In the genomic region with DNA sequence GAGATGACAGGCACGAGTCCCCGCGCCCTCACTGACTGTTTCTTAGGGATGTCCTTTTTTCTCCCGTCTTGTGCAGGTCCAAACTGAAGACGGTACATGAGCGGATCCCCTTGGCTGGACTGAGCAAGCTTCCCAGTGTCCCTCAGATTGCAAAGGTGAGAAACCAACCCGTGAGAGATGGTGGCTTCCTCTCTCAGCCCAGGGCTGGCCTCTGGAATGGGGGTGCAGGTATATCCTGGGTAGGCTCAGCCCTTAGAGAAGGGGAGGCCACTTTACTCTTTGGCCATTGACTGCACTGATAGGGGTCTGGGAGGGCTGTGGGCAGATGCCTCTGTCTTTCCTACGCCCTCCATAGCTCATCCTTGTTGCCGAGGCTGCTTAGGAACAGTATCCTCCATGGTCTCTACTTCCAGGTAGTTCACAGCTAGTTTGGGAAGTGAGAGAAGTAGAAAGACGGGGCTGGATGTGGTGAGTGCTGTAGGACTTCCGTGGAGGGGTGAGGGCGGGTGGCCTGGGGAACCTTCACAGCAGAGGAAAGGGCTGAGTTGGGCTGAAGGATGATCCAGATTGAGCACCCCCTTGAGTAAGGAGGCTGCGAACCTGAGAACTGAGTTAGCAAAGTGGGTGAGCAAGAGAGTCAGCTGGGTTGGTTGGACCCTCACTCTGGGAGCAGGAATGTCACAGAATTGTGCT, we compare ENCODE assay signal across 22 cellular contexts.
"Had no signal": no experiment of that assay in that cellular context is flagged by ENCODE, and none has a peak within 500 bp of the region (broad histone marks: within the 10 kb centered on the region; RNA-seq: fewer than 3 reads in every experiment).

No MANE protein-coding gene starts in this region.

- H3K27ac Mint-ChIP-seq: activated CD4-positive, alpha-beta memory T cell treated with anti-CD3 and anti-CD28 coated beads, Interleukin-2, amount 10 ng/mL, durations not matched to agents 7 days and 5 days; activated CD8-positive, alpha-beta memory T cell treated with anti-CD3 and anti-CD28 coated beads, Interleukin-2, amount 10 ng/mL, durations not matched to agents 7 days and 5 days; neural progenitor cell; stimulated activated memory B cell treated with anti-CD40 and anti-IgM and Interleukin-4, amounts not matched to agents 10 μg/mL and 1 μg/mL and 100 μg/mL, for 72 hours had no signal

- H3K4me1 ChIP-seq: ascending aorta, left lung, neural progenitor cell, right lobe of liver had no signal

- H3K4me1 Mint-ChIP-seq: activated CD4-positive, alpha-beta memory T cell treated with anti-CD3 and anti-CD28 coated beads, Interleukin-2, amount 10 ng/mL, durations not matched to agents 7 days and 5 days; activated CD8-positive, alpha-beta memory T cell treated with anti-CD3 and anti-CD28 coated beads, Interleukin-2, amount 10 ng/mL, durations not matched to agents 7 days and 5 days; stimulated activated memory B cell treated with anti-CD40 and anti-IgM and Interleukin-4, amounts not matched to agents 10 μg/mL and 1 μg/mL and 100 μg/mL, for 72 hours had no signal

- DNase-seq: activated CD4-positive, alpha-beta memory T cell treated with anti-CD3 and anti-CD28 coated beads, Interleukin-2, amount 10 ng/mL, durations not matched to agents 7 days and 5 days; activated CD4-positive, alpha-beta T cell treated with anti-CD3 and anti-CD28 coated beads for 48 hours; activated CD4-positive, CD25-positive, alpha-beta regulatory T cell; activated CD8-positive, alpha-beta memory T cell treated with anti-CD3 and anti-CD28 coated beads, Interleukin-2, amount 10 ng/mL, durations not matched to agents 7 days and 5 days; activated effector memory CD4-positive, alpha-beta T cell treated with Interleukin-2 at 50 U/mL for 16 hours; activated naive CD4-positive, alpha-beta T cell treated with anti-CD3 and anti-CD28 coated beads, Interleukin-2, amount 50 U/mL, for 16 hours; activated T-cell treated with anti-CD3 and anti-CD28 coated beads, Interleukin-2, amount 50 U/mL, for 4 hours; gastrocnemius medialis; stimulated activated CD4-positive, alpha-beta T cell treated with anti-CD3 and anti-CD28 coated beads, Interleukin-4, amount 100 ng/mL, for 24 hours; T-helper 1 cell; T-helper 9 cell had no signal

- H3K9me3 Mint-ChIP-seq: activated CD4-positive, alpha-beta memory T cell treated with anti-CD3 and anti-CD28 coated beads, Interleukin-2, amount 10 ng/mL, durations not matched to agents 7 days and 5 days; activated T-cell treated with anti-CD3 and anti-CD28 coated beads, Interleukin-2, amount 50 U/mL, for 4 hours; central memory CD8-positive, alpha-beta T cell; neural progenitor cell; stimulated activated memory B cell treated with anti-CD40 and anti-IgM and Interleukin-4, amounts not matched to agents 10 μg/mL and 1 μg/mL and 100 μg/mL, for 72 hours had no signal

- H3K27me3 ChIP-seq: ascending aorta, gastrocnemius medialis, heart left ventricle, left lung, neural progenitor cell, ovary, right lobe of liver had no signal

- H3K36me3 Mint-ChIP-seq: activated CD8-positive, alpha-beta memory T cell treated with anti-CD3 and anti-CD28 coated beads, Interleukin-2, amount 10 ng/mL, durations not matched to agents 7 days and 5 days; neural progenitor cell had no signal

- H3K4me3 ChIP-seq: ascending aorta, coronary artery, gastrocnemius medialis, heart left ventricle, left lung, neural progenitor cell, ovary, right lobe of liver, smooth muscle cell, thoracic aorta had no signal

- H3K9me3 ChIP-seq: ascending aorta, gastrocnemius medialis, heart left ventricle, left lung, ovary, right lobe of liver, thoracic aorta had no signal

- H3K4me3 Mint-ChIP-seq: activated CD4-positive, alpha-beta memory T cell treated with anti-CD3 and anti-CD28 coated beads, Interleukin-2, amount 10 ng/mL, durations not matched to agents 7 days and 5 days; activated CD8-positive, alpha-beta memory T cell treated with anti-CD3 and anti-CD28 coated beads, Interleukin-2, amount 10 ng/mL, durations not matched to agents 7 days and 5 days; activated T-cell treated with anti-CD3 and anti-CD28 coated beads, Interleukin-2, amount 50 U/mL, for 4 hours; central memory CD8-positive, alpha-beta T cell; neural progenitor cell; stimulated activated memory B cell treated with anti-CD40 and anti-IgM and Interleukin-4, amounts not matched to agents 10 μg/mL and 1 μg/mL and 100 μg/mL, for 72 hours had no signal

- H3K27me3 Mint-ChIP-seq: activated CD4-positive, alpha-beta memory T cell treated with anti-CD3 and anti-CD28 coated beads, Interleukin-2, amount 10 ng/mL, durations not matched to agents 7 days and 5 days; activated CD8-positive, alpha-beta memory T cell treated with anti-CD3 and anti-CD28 coated beads, Interleukin-2, amount 10 ng/mL, durations not matched to agents 7 days and 5 days; central memory CD8-positive, alpha-beta T cell; stimulated activated memory B cell treated with anti-CD40 and anti-IgM and Interleukin-4, amounts not matched to agents 10 μg/mL and 1 μg/mL and 100 μg/mL, for 72 hours had no signal

- H3K36me3 ChIP-seq: ascending aorta, gastrocnemius medialis, neural progenitor cell, ovary, right lobe of liver, thoracic aorta had no signal

- H3K27ac ChIP-seq: ascending aorta, coronary artery, gastrocnemius medialis, heart left ventricle, left lung, neural progenitor cell, right lobe of liver, thoracic aorta had no signal

- ATAC-seq: activated CD8-positive, alpha-beta memory T cell treated with anti-CD3 and anti-CD28 coated beads, Interleukin-2, amount 10 ng/mL, durations not matched to agents 7 days and 5 days; activated T-cell treated with anti-CD3 and anti-CD28 coated beads, Interleukin-2, amount 50 U/mL, for 4 hours; gastrocnemius medialis; heart left ventricle; left lung; right lobe of liver; stimulated activated memory B cell treated with anti-CD40 and anti-IgM and Interleukin-4, amounts not matched to agents 10 μg/mL and 1 μg/mL and 100 μg/mL, for 72 hours had no signal
